Comparison of ENCODE assay signal across 17 cellular contexts in the genomic region with DNA sequence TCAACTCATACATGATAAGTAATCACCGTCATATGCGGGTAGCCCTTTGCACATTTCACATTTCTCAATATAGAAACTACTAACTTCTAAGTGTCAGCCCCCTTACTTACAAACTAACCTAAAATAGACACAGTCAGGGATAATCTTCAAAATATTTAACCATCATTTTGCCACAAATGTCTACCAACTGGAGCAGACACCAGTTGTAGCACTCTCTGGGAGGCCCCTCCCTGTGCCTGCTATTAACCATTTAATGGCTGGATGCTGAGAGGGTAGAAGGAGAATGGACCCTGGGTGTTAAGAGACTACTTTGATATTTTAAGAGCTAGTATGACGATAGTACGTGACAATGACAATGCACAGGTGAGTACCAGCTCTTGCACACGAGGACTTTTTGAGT.
DNase-seq lines count a peak whose midpoint lies in the region; ATAC-seq, FAIRE-seq and TF ChIP-seq lines count a peak whose summit lies in the region.
"Had no signal": no experiment of that assay in that cellular context is flagged by ENCODE, and none has a peak within 500 bp of the region (broad histone marks: within the 10 kb centered on the region; RNA-seq: fewer than 3 reads in every experiment).

No MANE protein-coding gene starts in this region.

- peaks cover 22% of the 10 kb centered on the region; the same call in 2 of the 3 replicates for H3K4me1 Mint-ChIP-seq in GM23338

- no peak overlapping the region for H3K27ac Mint-ChIP-seq in GM23338
- H3K27ac Mint-ChIP-seq: activated CD8-positive, alpha-beta T cell treated with anti-CD3 and anti-CD28 coated beads, Interleukin-2, amount 10 ng/mL, durations not matched to agents 7 days and 5 days; activated naive CD4-positive, alpha-beta T cell treated with anti-CD3 and anti-CD28 coated beads, Interleukin-2, amount 50 U/mL, for 72 hours; WTC11 had no signal

- H3K27me3 ChIP-seq in K562 (ENCODE audit: control insufficient read depth in 2 of 2, insufficient read depth in 2 of 2, low read length in 2 of 2): no peaks in the 10 kb centered on the region
- H3K27me3 ChIP-seq in cardiac muscle cell: no peaks in the 10 kb centered on the region
- H3K27me3 ChIP-seq in muscle layer of colon (ENCODE audit: control insufficient read depth in 1 of 2, insufficient read depth in 2 of 2, low read length in 2 of 2): no peaks in the 10 kb centered on the region
- no peaks in the 10 kb centered on the region for H3K27me3 ChIP-seq in tibial artery
- H3K27me3 ChIP-seq in GM23338 (ENCODE audit: insufficient read depth): no peaks in the 10 kb centered on the region
- H3K27me3 ChIP-seq: brain microvascular endothelial cell, SJCRH30 had no signal

- H2AFZ ChIP-seq in K562 (ENCODE audit: low read depth, low read length): no peak overlapping the region
- H2AFZ ChIP-seq in GM23338: no peak overlapping the region

- intact Hi-C loops in K562 (cut with micrococcal nuclease): no loop called here
- intact Hi-C loops in tibial artery (cut with DNase I; ENCODE audit: low total_unique reads): no loop called here

- H3K4me1 ChIP-seq in K562 (replicated peaks in 1 of 2; ENCODE audit: control insufficient read depth in 2 of 2, insufficient read depth in 2 of 2, low read length in 2 of 2): peaks cover 0 to 11% of the 10 kb centered on the region in 2 experiments; a peak in 1 of 5 replicates
- peaks cover 17% of the 10 kb centered on the region for H3K4me1 ChIP-seq in cardiac muscle cell (ENCODE audit: low read depth)
- peaks cover 80% of the 10 kb centered on the region for H3K4me1 ChIP-seq in muscle layer of colon (ENCODE audit: insufficient read depth, low read length)
- peaks cover 0 to 100% (median 80%) of the 10 kb centered on the region in 4 donors for H3K4me1 ChIP-seq in tibial artery
- H3K4me1 ChIP-seq in GM23338 (ENCODE audit: insufficient read depth): peaks cover 10% of the 10 kb centered on the region

- no peaks in the 10 kb centered on the region for H3K79me2 ChIP-seq in K562 (ENCODE audit: control insufficient read depth, insufficient read depth, low read length)
- peaks cover 14% of the 10 kb centered on the region; the same call in 1 of the 2 replicates for H3K79me2 ChIP-seq in GM23338 (replicated peaks; ENCODE audit: insufficient read depth)

- no peaks in the 10 kb centered on the region for H3K9me3 ChIP-seq in K562 (replicated peaks; ENCODE audit: control insufficient read depth, insufficient read depth, low read depth, low read length)
- no peaks in the 10 kb centered on the region for H3K9me3 ChIP-seq in cardiac muscle cell (ENCODE audit: low read depth)
- no peaks in the 10 kb centered on the region for H3K9me3 ChIP-seq in muscle layer of colon (ENCODE audit: low read length)
- H3K9me3 ChIP-seq in tibial artery: no peaks in the 10 kb centered on the region
- H3K9me3 ChIP-seq: SJCRH30 had no signal

- H3K36me3 ChIP-seq in K562 (ENCODE audit: control insufficient read depth, insufficient read depth, low read length) (no peaks in the 10 kb centered on the region), cardiac muscle cell (no peaks in the 10 kb centered on the region), muscle layer of colon (ENCODE audit: insufficient read depth, low read length) (no peaks in the 10 kb centered on the region), tibial artery (peaks cover 0 to 13% (median 13%) of the 10 kb centered on the region in 3 donors), GM23338 (ENCODE audit: insufficient read depth) (no peaks in the 10 kb centered on the region)
- H3K36me3 ChIP-seq: brain microvascular endothelial cell, SJCRH30 had no signal

- in situ Hi-C loops in K562 (cut with MboI): no loop called here

- 58% methylated on average over 5 of the region's 5 CpGs for WGBS in K562 (ENCODE audit: insufficient coverage, low coverage, missing lambda C conversion rate)

- no peak overlapping the region for H3K4me3 Mint-ChIP-seq in GM23338
- H3K4me3 Mint-ChIP-seq: activated CD8-positive, alpha-beta T cell treated with anti-CD3 and anti-CD28 coated beads, Interleukin-2, amount 10 ng/mL, durations not matched to agents 7 days and 5 days; WTC11 had no signal

- no peak overlapping the region for H3K4me2 ChIP-seq in K562 (ENCODE audit: insufficient read depth, low read length)
- H3K4me2 ChIP-seq in GM23338: no peak overlapping the region

- H3K4me3 ChIP-seq in K562: no peak overlapping the region
- no peak overlapping the region for H3K4me3 ChIP-seq in cardiac muscle cell
- H3K4me3 ChIP-seq in muscle layer of colon (ENCODE audit: low read depth in 1 of 2, low read length in 2 of 2): no peak overlapping the region
- H3K4me3 ChIP-seq in tibial artery: peak overlapping the region in 1 of 2 donors; percentile 29
- no peak overlapping the region for H3K4me3 ChIP-seq in GM23338
- H3K4me3 ChIP-seq: SJCRH30 had no signal

- H4K20me1 ChIP-seq in K562 (replicated peaks; ENCODE audit: control insufficient read depth, insufficient read depth, low read length) (peaks cover 4% of the 10 kb centered on the region; the same call in 1 of the 2 replicates), GM23338 (replicated peaks; ENCODE audit: insufficient read depth) (no peaks in the 10 kb centered on the region)

- no peaks in the 10 kb centered on the region for H3K9me1 ChIP-seq in K562 (ENCODE audit: control insufficient read depth, insufficient read depth, low read length)

- ATAC-seq in K562 (no peak), GM23338 (no peak; the same call in 2 of the 3 replicates), SK-N-SH treated with all-trans-retinoic acid at 6 μM for 48 hours (no peak)
- ATAC-seq: activated CD8-positive, alpha-beta T cell treated with anti-CD3 and anti-CD28 coated beads, Interleukin-2, amount 10 ng/mL, durations not matched to agents 7 days and 5 days; activated naive CD4-positive, alpha-beta T cell treated with anti-CD3 and anti-CD28 coated beads, Interleukin-2, amount 50 U/mL, for 72 hours had no signal

- no peaks in the 10 kb centered on the region for H3K36me3 Mint-ChIP-seq in GM23338 (ENCODE audit: low read depth)
- H3K36me3 Mint-ChIP-seq: activated naive CD4-positive, alpha-beta T cell treated with anti-CD3 and anti-CD28 coated beads, Interleukin-2, amount 50 U/mL, for 72 hours; WTC11 had no signal

- no peak for TF ChIP-seq CTCF in K562 (IDR thresholded peaks at IDR 0.05 in 2 of 3, conservative IDR thresholded peaks at IDR 0.05 in 1 of 3; ENCODE audit: insufficient read depth in 2 of 3, low read depth in 1 of 3, low read length in 3 of 3)
- TF ChIP-seq CTCF in cardiac muscle cell (IDR thresholded peaks at IDR 0.05; ENCODE audit: low read depth, low read length): no peak
- no peak for TF ChIP-seq CTCF in tibial artery (IDR thresholded peaks at IDR 0.05)
- no peak for TF ChIP-seq CTCF in GM23338 (conservative IDR thresholded peaks at IDR 0.05; ENCODE audit: low read depth in 2 of 2)

- CTCF ChIA-PET in K562 (lab: Yijun Ruan, JAX; ENCODE audit: low intra/inter-chr PET ratio): no interaction called here

- no peak for TF ChIP-seq EP300 in K562 (IDR thresholded peaks at IDR 0.05; ENCODE audit: low read length)

- POLR2A ChIA-PET in K562 (lab: Yijun Ruan, JAX): no interaction called here

- peaks cover 5% of the 10 kb centered on the region for H3K27me3 Mint-ChIP-seq in GM23338 (ENCODE audit: insufficient read depth, low read depth, poor library complexity)

- no peak overlapping the region for H3K9ac ChIP-seq in K562 (ENCODE audit: insufficient read depth in 1 of 2, low read depth in 2 of 2, low read length in 2 of 2)
- H3K9ac ChIP-seq in muscle layer of colon (ENCODE audit: low read length): no peak overlapping the region

- TF ChIP-seq RAD21 in K562 (CRISPR knock-in tag; conservative IDR thresholded peaks at IDR 0.05 in 1 of 2, IDR thresholded peaks at IDR 0.05 in 1 of 2): no peak

- H3K9me3 Mint-ChIP-seq in GM23338: no peaks in the 10 kb centered on the region
- H3K9me3 Mint-ChIP-seq: activated naive CD4-positive, alpha-beta T cell treated with anti-CD3 and anti-CD28 coated beads, Interleukin-2, amount 50 U/mL, for 72 hours; WTC11 had no signal

- no peaks in the 10 kb centered on the region for H3K9me2 ChIP-seq in GM23338 (ENCODE audit: insufficient read depth)

- no peak for DNase-seq in K562 (ENCODE audit: extremely low read depth in 1 of 4, low spot score in 3 of 4)
- DNase-seq in cardiac muscle cell (ENCODE audit: low read depth in 1 of 2, low spot score in 1 of 2): peak in 1 of 2 donors; percentile 32
- DNase-seq in tibial artery: no peak
- no peak for DNase-seq in GM23338 (ENCODE audit: low spot score)
- no peak for DNase-seq in mucosa of gallbladder (ENCODE audit: low spot score)
- no peak for DNase-seq in NCI-H2227 treated with DMSO at 0.1 percent for 48 hours (lab: John Stamatoyannopoulos, UW)
- DNase-seq: activated CD8-positive, alpha-beta T cell treated with anti-CD3 and anti-CD28 coated beads, Interleukin-2, amount 10 ng/mL, durations not matched to agents 7 days and 5 days; activated T-cell treated with anti-CD3 and anti-CD28 coated beads, Interleukin-2, amount 50 U/mL, for 48 hours; COR-L47; NCI-H1694; T-helper 2 cell had no signal

- FAIRE-seq in K562 (lab: Jason Lieb, UNC): no peak

- H3F3A ChIP-seq in GM23338 (replicated peaks; ENCODE audit: low read depth): no peaks in the 10 kb centered on the region

- no peak overlapping the region for H3K27ac ChIP-seq in K562 (ENCODE audit: extremely low read depth, low read depth, low read length)
- peak overlapping the region; percentile 34 for H3K27ac ChIP-seq in cardiac muscle cell
- peak overlapping the region; percentile 90 for H3K27ac ChIP-seq in muscle layer of colon (ENCODE audit: low read depth, low read length)
- H3K27ac ChIP-seq in tibial artery: peak overlapping the region; percentile 80 to 91
- H3K27ac ChIP-seq in GM23338 (ENCODE audit: low read depth): no peak overlapping the region
- H3K27ac ChIP-seq: brain microvascular endothelial cell had no signal

- BruUV-seq in K562 (replicated peaks; lab: Mats Ljungman, UMichigan): no TSS peak

- no peak for TF ChIP-seq POLR2A in K562 (conservative IDR thresholded peaks at IDR 0.05)

TF ChIP-seq in K562, 482 proteins besides CTCF, POLR2A, EP300 and RAD21:
- TF ChIP-seq ZNF316 (IDR thresholded peaks at IDR 0.05) (0 out of 2 replicates have a peak, but pooled peaks have one; percentile 1), TAF9B (IDR thresholded peaks at IDR 0.05; ENCODE audit: partially characterized antibody) (no peak)

TF ChIP-seq in GM23338, 12 proteins besides CTCF, POLR2A, EP300 and RAD21 (continues in another document):
- TF ChIP-seq JUNB (IDR thresholded peaks at IDR 0.05; ENCODE audit: unreplicated experiment): no peak
- no peak for TF ChIP-seq POLR2AphosphoS5 (IDR thresholded peaks at IDR 0.05; ENCODE audit: low read depth)
- no peak for TF ChIP-seq NANOG (IDR thresholded peaks at IDR 0.05; ENCODE audit: borderline replicate concordance)

TF ChIP-seq in SK-N-SH treated with all-trans-retinoic acid at 6 μM for 48 hours, 23 proteins besides CTCF, POLR2A, EP300 and RAD21 (continues in another document):
- TF ChIP-seq ZC3H10 (CRISPR knock-in tag; IDR thresholded peaks at IDR 0.05): no peak
- no peak for TF ChIP-seq ZFP30 (CRISPR knock-in tag; IDR thresholded peaks at IDR 0.05)
- TF ChIP-seq TOX (CRISPR knock-in tag; IDR thresholded peaks at IDR 0.05; ENCODE audit: borderline replicate concordance): no peak

Comparison
In these comparisons a context has a peak if more than half of its experiments do, and no peak if none do; other contexts are left out.
1. H3K27ac ChIP-seq: peak in cardiac muscle cell (single experiment), muscle layer of colon (single experiment) and tibial artery (2 of 2); none in K562 (single experiment) and GM23338 (single experiment).